ENCODE assay signal across 21 cellular contexts in genomic region chr7:158010956-158011698, GRCh38.
DNase-seq lines count a peak whose midpoint lies in the region; ATAC-seq, FAIRE-seq and TF ChIP-seq lines count a peak whose summit lies in the region.
"Had no signal": no experiment of that assay in that cellular context is flagged by ENCODE, and none has a peak within 500 bp of the region (broad histone marks: within the 10 kb centered on the region; RNA-seq: fewer than 3 reads in every experiment).

No MANE protein-coding gene starts in this region.

- no peak for TF ChIP-seq CTCF in CD8-positive, alpha-beta T cell (IDR thresholded peaks at IDR 0.05)
- TF ChIP-seq CTCF in thyroid gland (IDR thresholded peaks at IDR 0.05) = no peak
- no peak for TF ChIP-seq CTCF in lower leg skin (IDR thresholded peaks at IDR 0.05)

- FAIRE-seq in A204.1 (lab: Jason Lieb, UNC) = peak; percentile 60
- FAIRE-seq: G401.6 had no signal

- peaks cover 16% of the 10 kb centered on the region for H3K4me1 Mint-ChIP-seq in CD8-positive, alpha-beta T cell (ENCODE audit: low read depth)
- H3K4me1 Mint-ChIP-seq: activated B cell treated with CpG ODN at 0.5 μM for 24 hours had no signal

- TF ChIP-seq POLR2A in thyroid gland (IDR thresholded peaks at IDR 0.05) (no peak), lower leg skin (IDR thresholded peaks at IDR 0.05) (no peak)

- no peaks in the 10 kb centered on the region for H3K4me1 ChIP-seq in CD8-positive, alpha-beta T cell (ENCODE audit: insufficient read depth, low read length)
- H3K4me1 ChIP-seq in effector memory CD4-positive, alpha-beta T cell (ENCODE audit: control insufficient read depth, insufficient read depth, low read length, poor library complexity, severe bottlenecking) = no peaks in the 10 kb centered on the region
- peaks cover 0 to 9% of the 10 kb centered on the region in 2 donors for H3K4me1 ChIP-seq in thyroid gland

- peak overlapping the region; percentile 36 for H3K4me3 Mint-ChIP-seq in CD8-positive, alpha-beta T cell
- H3K4me3 Mint-ChIP-seq: activated B cell treated with CpG ODN at 0.5 μM for 24 hours; activated CD8-positive, alpha-beta T cell treated with anti-CD3 and anti-CD28 coated beads, Interleukin-2, amount 10 ng/mL, durations not matched to agents 7 days and 5 days; IgD-negative memory B cell; stimulated activated naive CD8-positive, alpha-beta T cell treated with anti-CD3 and anti-CD28 coated beads, Interleukin-15, amount 100 ng/mL, for 72 hours; T-helper 1 cell treated with Interleukin-12 subunit alpha and Interleukin-12 subunit beta and Interleukin-4 antibody, amounts not matched to agents 30 μg/mL and 1 μg/mL, for 36 hours had no signal

- CTCF ChIA-PET in CD8-positive, alpha-beta T cell (lab: Charles Lee) = interaction anchor here (1.0 kb wide), 1 partner anchor 35 kb away, joined by 3 read pairs; no protein-coding TSS in a partner anchor

- no peaks in the 10 kb centered on the region for H3K9me3 Mint-ChIP-seq in CD8-positive, alpha-beta T cell
- H3K9me3 Mint-ChIP-seq: activated B cell treated with CpG ODN at 0.5 μM for 24 hours; stimulated activated naive CD8-positive, alpha-beta T cell treated with anti-CD3 and anti-CD28 coated beads, Interleukin-15, amount 100 ng/mL, for 72 hours; T-helper 1 cell treated with Interleukin-12 subunit alpha and Interleukin-12 subunit beta and Interleukin-4 antibody, amounts not matched to agents 30 μg/mL and 1 μg/mL, for 36 hours had no signal

- peak overlapping the region; percentile 86 for H3K27ac Mint-ChIP-seq in CD8-positive, alpha-beta T cell
- H3K27ac Mint-ChIP-seq: activated B cell treated with CpG ODN at 0.5 μM for 24 hours; activated CD8-positive, alpha-beta T cell treated with anti-CD3 and anti-CD28 coated beads, Interleukin-2, amount 10 ng/mL, durations not matched to agents 7 days and 5 days; IgD-negative memory B cell; T-helper 1 cell treated with Interleukin-12 subunit alpha and Interleukin-12 subunit beta and Interleukin-4 antibody, amounts not matched to agents 30 μg/mL and 1 μg/mL, for 36 hours had no signal

- no peaks in the 10 kb centered on the region for H3K36me3 ChIP-seq in CD8-positive, alpha-beta T cell (ENCODE audit: insufficient read depth, low read length)
- H3K36me3 ChIP-seq in effector memory CD4-positive, alpha-beta T cell (ENCODE audit: control insufficient read depth, insufficient read depth, low read length) = no peaks in the 10 kb centered on the region
- H3K36me3 ChIP-seq in thyroid gland = no peaks in the 10 kb centered on the region
- H3K36me3 ChIP-seq: lower lobe of right lung, ovary had no signal

- WGBS in thyroid gland, 2 donors = 49 to 52% methylated on average over 11 of the region's 11 CpGs
- WGBS in lower leg skin, 2 donors = 54 to 60% methylated on average over 11 of the region's 11 CpGs

- H3K4me3 ChIP-seq in CD8-positive, alpha-beta T cell (ENCODE audit: low read depth, low read length) = no peak overlapping the region
- peak overlapping the region; percentile 31 for H3K4me3 ChIP-seq in effector memory CD4-positive, alpha-beta T cell (ENCODE audit: insufficient read depth, low read depth, low read length, poor library complexity, severe bottlenecking)
- H3K4me3 ChIP-seq in thyroid gland (replicated peaks in 1 of 3) = no peak overlapping the region
- no peak overlapping the region for H3K4me3 ChIP-seq in lower leg skin (ENCODE audit: low read depth, poor library complexity, severe bottlenecking)
- H3K4me3 ChIP-seq: lower lobe of right lung, ovary had no signal

- H3K27ac ChIP-seq in CD8-positive, alpha-beta T cell (ENCODE audit: low read depth, low read length) = no peak overlapping the region
- no peak overlapping the region for H3K27ac ChIP-seq in effector memory CD4-positive, alpha-beta T cell (ENCODE audit: insufficient read depth, low read length, poor library complexity, severe bottlenecking)
- no peak overlapping the region for H3K27ac ChIP-seq in thyroid gland
- H3K27ac ChIP-seq: lower lobe of right lung, ovary had no signal

- no peaks in the 10 kb centered on the region for H3K27me3 Mint-ChIP-seq in CD8-positive, alpha-beta T cell (ENCODE audit: low read depth)
- H3K27me3 Mint-ChIP-seq: activated B cell treated with CpG ODN at 0.5 μM for 24 hours; IgD-negative memory B cell; stimulated activated naive CD8-positive, alpha-beta T cell treated with anti-CD3 and anti-CD28 coated beads, Interleukin-15, amount 100 ng/mL, for 72 hours had no signal

- peak; percentile 73 for ATAC-seq in CD8-positive, alpha-beta T cell
- ATAC-seq: activated CD8-positive, alpha-beta T cell treated with anti-CD3 and anti-CD28 coated beads, Interleukin-2, amount 10 ng/mL, durations not matched to agents 7 days and 5 days; lower lobe of right lung; stimulated activated naive CD8-positive, alpha-beta T cell treated with anti-CD3 and anti-CD28 coated beads, Interleukin-15, amount 100 ng/mL, for 72 hours had no signal

- intact Hi-C loops in CD8-positive, alpha-beta T cell (cut with DNase I, micrococcal nuclease) = no loop called here
- intact Hi-C loops in thyroid gland (cut with DNase I) = no loop called here
- intact Hi-C loops in lower leg skin (cut with DNase I; ENCODE audit: low total_unique reads) = no loop called here

- POLR2A ChIA-PET in CD8-positive, alpha-beta T cell (lab: Charles Lee) = interaction anchor here (0.6 kb wide), 1 partner anchor 798 kb away, joined by 3 read pairs; no protein-coding TSS in a partner anchor

- DNase-seq in CD8-positive, alpha-beta T cell = peak in 1 of 7 experiments; percentile 51
- DNase-seq in NCI-H748 (lab: John Stamatoyannopoulos, UW; ENCODE audit: unreplicated experiment) (peak; percentile 48), hepatic stellate cell (ENCODE audit: low spot score) (no peak), SKM-1 (lab: John Stamatoyannopoulos, UW; ENCODE audit: unreplicated experiment) (no peak), thyroid gland (no peak), lower leg skin (ENCODE audit: low spot score in 2 of 2) (no peak)
- no peak for DNase-seq in effector memory CD4-positive, alpha-beta T cell
- DNase-seq: activated B cell treated with CpG ODN at 0.5 μM for 24 hours; activated CD8-positive, alpha-beta T cell treated with anti-CD3 and anti-CD28 coated beads, Interleukin-2, amount 10 ng/mL, durations not matched to agents 7 days and 5 days; activated T-cell treated with anti-CD3 and anti-CD28 coated beads, Interleukin-2, amount 50 U/mL, for 48 hours; lower lobe of right lung; NCI-H1105; NCI-H2107; ovary; Right ventricle myocardium superior; stimulated activated CD4-positive, alpha-beta T cell treated with anti-CD3 and anti-CD28 coated beads, Interleukin-1b, Interleukin-23, amount 100 ng/mL, for 48 hours; stimulated activated naive CD8-positive, alpha-beta T cell treated with anti-CD3 and anti-CD28 coated beads, Interleukin-15, amount 100 ng/mL, for 72 hours had no signal

- no peaks in the 10 kb centered on the region for H3K9me3 ChIP-seq in CD8-positive, alpha-beta T cell (ENCODE audit: low read length)
- no peaks in the 10 kb centered on the region for H3K9me3 ChIP-seq in effector memory CD4-positive, alpha-beta T cell (ENCODE audit: control insufficient read depth, low read length)
- H3K9me3 ChIP-seq in thyroid gland = no peaks in the 10 kb centered on the region
- H3K9me3 ChIP-seq: lower lobe of right lung, ovary had no signal

- H3K27me3 ChIP-seq in CD8-positive, alpha-beta T cell (ENCODE audit: insufficient read depth, low read length) = no peaks in the 10 kb centered on the region
- no peaks in the 10 kb centered on the region for H3K27me3 ChIP-seq in effector memory CD4-positive, alpha-beta T cell (replicated peaks; ENCODE audit: control insufficient read depth, insufficient read depth, low read length, poor library complexity, severe bottlenecking)
- no peaks in the 10 kb centered on the region for H3K27me3 ChIP-seq in thyroid gland
- H3K27me3 ChIP-seq: ovary had no signal

- no peaks in the 10 kb centered on the region for H3K36me3 Mint-ChIP-seq in CD8-positive, alpha-beta T cell
- H3K36me3 Mint-ChIP-seq: IgD-negative memory B cell had no signal
